Comparison of ENCODE assay signal across 9 cellular contexts in genomic region chr4:134879019-134879418, GRCh38.
"Had no signal": no experiment of that assay in that cellular context is flagged by ENCODE, and none has a peak within 500 bp of the region (broad histone marks: within the 10 kb centered on the region; RNA-seq: fewer than 3 reads in every experiment).

No MANE protein-coding gene starts in this region.

- H3K27ac ChIP-seq: KMS-11 had no signal

- H3K4me2 ChIP-seq: GM23338, KMS-11 had no signal

- H2AFZ ChIP-seq: GM23338 had no signal

- H3K4me3 ChIP-seq: GM23338 had no signal

- FAIRE-seq: H1, H54, HTR-8/SVneo had no signal

- H3K9ac ChIP-seq: KMS-11 had no signal

- DNase-seq: H9, HCEC 1CT, Karpas-422, KBM-7 had no signal

- ATAC-seq: GM23338 had no signal
